In genomic region chr17:64965226-64965625, GRCh38 we compare ENCODE assay signal across 8 cellular contexts. TPM values are rescaled to one million over a fixed set of nuclear protein-coding genes. Genes with fewer than 3 reads are reported as not detected.
DNase-seq lines count a peak whose midpoint lies in the region; ATAC-seq, FAIRE-seq and TF ChIP-seq lines count a peak whose summit lies in the region.
"Not testable (repeated sequence)": the region's sequence is repeated elsewhere in the genome, so short reads cannot be mapped to it uniquely, and the experiment has no call there.

No MANE protein-coding gene starts in this region.

- not testable (repeated sequence) for H4K20me1 ChIP-seq in DND-41 (ENCODE audit: insufficient read depth, low read length)

- H3K9me3 ChIP-seq in DND-41 (ENCODE audit: insufficient read depth, low read length, severe bottlenecking); KOPT-K1 (ENCODE audit: insufficient read depth, low read length, poor library complexity, severe bottlenecking); Panc1 (ENCODE audit: control insufficient read depth, insufficient read depth, low read depth, low read length); pancreas; upper lobe of left lung: not testable (repeated sequence)

- not testable (repeated sequence) for H3K27me3 ChIP-seq in DND-41 (ENCODE audit: insufficient read depth, low read length, poor library complexity); Panc1 (ENCODE audit: control insufficient read depth, insufficient read depth, low read length); pancreas; upper lobe of left lung

- FAIRE-seq in pancreas (lab: Jason Lieb, UNC): not testable (repeated sequence)

- 91 to 92% methylated on average over 4 to 5 of the region's 5 CpGs for WGBS in pancreas, 2 donors
- 81 to 86% methylated on average over 3 to 5 of the region's 5 CpGs for WGBS in upper lobe of left lung, 2 donors

- H3K4me1 ChIP-seq in DND-41 (ENCODE audit: insufficient read depth, low read length): peaks cover 79% of the 10 kb centered on the region
- H3K4me1 ChIP-seq in Panc1 (ENCODE audit: control insufficient read depth, insufficient read depth, low read length); pancreas: not testable (repeated sequence)
- H3K4me1 ChIP-seq in upper lobe of left lung: peaks cover 8 to 38% (median 17%) of the 10 kb centered on the region in 4 donors

- BruUV-seq in Panc1 (replicated peaks; lab: Mats Ljungman, UMichigan): not testable (repeated sequence)

- peak overlapping the region; percentile 87 for H3K27ac Mint-ChIP-seq in activated CD8-positive, alpha-beta T cell treated with anti-CD3 and anti-CD28 coated beads for 36 hours
- not testable (repeated sequence) for H3K27ac Mint-ChIP-seq in chondrocyte (ENCODE audit: unreplicated experiment)

- not testable (repeated sequence) for H3K36me3 Mint-ChIP-seq in activated CD8-positive, alpha-beta T cell treated with anti-CD3 and anti-CD28 coated beads for 36 hours (ENCODE audit: low read depth); chondrocyte (ENCODE audit: low read depth)

- not testable (repeated sequence) for H3K27me3 Mint-ChIP-seq in activated CD8-positive, alpha-beta T cell treated with anti-CD3 and anti-CD28 coated beads for 36 hours; chondrocyte (ENCODE audit: low read depth)

- not testable (repeated sequence) for TF ChIP-seq CTCF in DND-41 (IDR thresholded peaks at IDR 0.05; ENCODE audit: borderline replicate concordance, extremely low read depth, low read length, poor library complexity, severe bottlenecking); Panc1 (IDR thresholded peaks at IDR 0.05); activated CD8-positive, alpha-beta T cell treated with anti-CD3 and anti-CD28 coated beads for 36 hours (IDR thresholded peaks at IDR 0.05); chondrocyte (IDR thresholded peaks at IDR 0.05); pancreas (IDR thresholded peaks at IDR 0.05); upper lobe of left lung (IDR thresholded peaks at IDR 0.05)

- CTCF ChIA-PET in Panc1 (lab: Charles Lee): not testable (repeated sequence)
- CTCF ChIA-PET in activated CD8-positive, alpha-beta T cell treated with anti-CD3 and anti-CD28 coated beads for 36 hours (lab: Charles Lee): interaction anchor here (0.7 to 3.4 kb wide), 2 partner anchors 10 to 135 kb away, joined by 3 to 13 read pairs; no protein-coding TSS in a partner anchor

- in situ Hi-C loops in Panc1 (cut with HindIII; ENCODE audit: low pct_unique_long_range_greater_than_20kb, low sequenced_read_pairs): not testable (repeated sequence)

- H3K4me3 Mint-ChIP-seq in activated CD8-positive, alpha-beta T cell treated with anti-CD3 and anti-CD28 coated beads for 36 hours: peak overlapping the region; percentile 64
- peak overlapping the region; percentile 35 for H3K4me3 Mint-ChIP-seq in chondrocyte (ENCODE audit: unreplicated experiment)

- not testable (repeated sequence) for TF ChIP-seq EP300 in upper lobe of left lung (IDR thresholded peaks at IDR 0.05)

- ATAC-seq in DND-41 (ENCODE audit: insufficient read depth, low read depth); Panc1; activated CD8-positive, alpha-beta T cell treated with anti-CD3 and anti-CD28 coated beads for 36 hours; upper lobe of left lung (ENCODE audit: low FRiP score in 2 of 2): not testable (repeated sequence)
- ATAC-seq in pancreas: peak in 2 of 4 donors; percentile 6 to 38

- POLR2A ChIA-PET in Panc1 (lab: Charles Lee): interaction anchor here (0.7 kb wide), 1 partner anchor 498 kb away, joined by 3 read pairs; no protein-coding TSS in a partner anchor
- POLR2A ChIA-PET in activated CD8-positive, alpha-beta T cell treated with anti-CD3 and anti-CD28 coated beads for 36 hours (lab: Charles Lee): interaction anchor here (1.1 kb wide), 1 partner anchor 157 kb away, joined by 4 read pairs; no protein-coding TSS in a partner anchor

- peak overlapping the region; percentile 65 for H3K27ac ChIP-seq in DND-41 (ENCODE audit: low read length)
- peak overlapping the region; percentile 85 for H3K27ac ChIP-seq in KOPT-K1 (ENCODE audit: low read depth, low read length, poor library complexity, severe bottlenecking)
- H3K27ac ChIP-seq in Panc1 (ENCODE audit: low read length): peak overlapping the region; percentile 77
- H3K27ac ChIP-seq in pancreas: peak overlapping the region in 3 of 4 donors; percentile 35 to 73 (median 58)
- peak overlapping the region in 3 of 4 donors; percentile 69 to 75 (median 75) for H3K27ac ChIP-seq in upper lobe of left lung

- H3K9ac ChIP-seq in DND-41 (ENCODE audit: low read depth, low read length): peak overlapping the region; percentile 37

- not testable (repeated sequence) for H2AFZ ChIP-seq in DND-41 (ENCODE audit: low read depth, low read length)

- H3K4me2 ChIP-seq in DND-41 (ENCODE audit: insufficient read depth, low read length): peak overlapping the region; percentile 58

- H3K4me1 Mint-ChIP-seq in activated CD8-positive, alpha-beta T cell treated with anti-CD3 and anti-CD28 coated beads for 36 hours (ENCODE audit: low read depth): peaks cover 56% of the 10 kb centered on the region
- H3K4me1 Mint-ChIP-seq in chondrocyte (ENCODE audit: low read depth): peaks cover 31% of the 10 kb centered on the region

- H3K9me3 Mint-ChIP-seq in activated CD8-positive, alpha-beta T cell treated with anti-CD3 and anti-CD28 coated beads for 36 hours; chondrocyte (ENCODE audit: low read depth): not testable (repeated sequence)

- DNase-seq in DND-41; Panc1 (ENCODE audit: low read depth, low spot score); activated CD8-positive, alpha-beta T cell treated with anti-CD3 and anti-CD28 coated beads for 36 hours; chondrocyte (ENCODE audit: low spot score); pancreas; upper lobe of left lung: not testable (repeated sequence)
- peak; percentile 40 for DNase-seq in kidney glomerular epithelial cell (lab: John Stamatoyannopoulos, UW)

- H3K4me3 ChIP-seq in DND-41 (ENCODE audit: low read depth in 1 of 2, low read length in 2 of 2) (peak overlapping the region in 1 of 2 experiments; percentile 38; a peak in 1 of 4 replicates), Panc1 (ENCODE audit: low read depth in 2 of 2, low read length in 2 of 2) (peak overlapping the region; percentile 20 to 25; a peak in 3 of 4 replicates), pancreas (peak overlapping the region in 3 of 4 donors; percentile 14 to 36 (median 29)), upper lobe of left lung (peak overlapping the region in 3 of 4 donors; percentile 31 to 42 (median 32))

- TF ChIP-seq POLR2A in upper lobe of left lung (IDR thresholded peaks at IDR 0.05): not testable (repeated sequence)

- intact Hi-C loops in Panc1 (cut with micrococcal nuclease; ENCODE audit: unreplicated experiment): loop anchor here (10.0 kb wide), 2 partner anchors 190 to 230 kb away; no protein-coding TSS in a partner anchor
- intact Hi-C loops in activated CD8-positive, alpha-beta T cell treated with anti-CD3 and anti-CD28 coated beads for 36 hours (cut with micrococcal nuclease): loop anchor here (5.0 to 10.0 kb wide), 2 partner anchors 72 to 230 kb away; no protein-coding TSS in a partner anchor
- intact Hi-C loops in pancreas (cut with DNase I): not testable (repeated sequence)

- H3K79me2 ChIP-seq in DND-41 (ENCODE audit: insufficient read depth, low read length): not testable (repeated sequence)

- not testable (repeated sequence) for H3K36me3 ChIP-seq in DND-41 (ENCODE audit: insufficient read depth, low read length); KOPT-K1 (ENCODE audit: insufficient read depth, low read length); Panc1 (ENCODE audit: control insufficient read depth, insufficient read depth, low read length); pancreas; upper lobe of left lung

RNA-seq across cellular contexts. Expression of gene LRRC37A3, which starts 45.9 kb away (rescaled TPM):
- total RNA-seq in Panc1 (2021; ENCODE audit: unreplicated experiment) (13.3 TPM), chondrocyte (15.6 to 25.6 TPM (median 17.5 TPM) in 3 replicates), pancreas (10 to 100 TPM in 1 of 6 donors, 1 to 10 TPM in 5; 2.9 to 10.4 (median 6.3) TPM), upper lobe of left lung (10 to 100 TPM in 5 of 6 donors, 1 to 10 TPM in 1; 4.0 to 13.6 (median 10.4) TPM)
- 9.2 TPM for polyA plus RNA-seq in Panc1 (2012; ENCODE audit: insufficient read length)
- 1 to 10 TPM; 4.3 to 4.8 TPM for total RNA-seq in activated CD8-positive, alpha-beta T cell treated with anti-CD3 and anti-CD28 coated beads for 36 hours
- 10 to 100 TPM in 1 of 2 donors, 1 to 10 TPM in 1; 6.8 to 12.1 TPM for polyA plus RNA-seq in pancreas
